In genomic region chr10:79056736-79057391, GRCh38 we compare ENCODE assay signal across 21 cellular contexts. TPM values are rescaled to one million over a fixed set of nuclear protein-coding genes. Genes with fewer than 3 reads are reported as not detected.
DNase-seq lines count a peak whose midpoint lies in the region; ATAC-seq and TF ChIP-seq lines count a peak whose summit lies in the region.
"Had no signal": no experiment of that assay in that cellular context is flagged by ENCODE, and none has a peak within 500 bp of the region (broad histone marks: within the 10 kb centered on the region; RNA-seq: fewer than 3 reads in every experiment).

No MANE protein-coding gene starts in this region.

- H3K4me3 ChIP-seq in RWPE2 (ENCODE audit: severe bottlenecking): no peak overlapping the region
- H3K4me3 ChIP-seq in mesenchymal stem cell (ENCODE audit: insufficient read depth in 1 of 2, low read depth in 1 of 2, low read length in 2 of 2): no peak overlapping the region

- no peaks in the 10 kb centered on the region for H3K79me1 ChIP-seq in mesenchymal stem cell (replicated peaks; ENCODE audit: low read length, poor library complexity, severe bottlenecking)

- intact Hi-C loops in left colon (cut with DNase I, micrococcal nuclease): no loop called here
- intact Hi-C loops in posterior vena cava (cut with DNase I): no loop called here

- no peak for ATAC-seq in RWPE2 (ENCODE audit: low read depth)
- ATAC-seq in left colon: no peak
- ATAC-seq in GM19452 (IDR thresholded peaks at IDR 0.05; ENCODE audit: unreplicated experiment): no peak
- no peak for ATAC-seq in HG03159 (IDR thresholded peaks at IDR 0.05; ENCODE audit: unreplicated experiment)
- ATAC-seq: activated CD4-positive, alpha-beta T cell treated with anti-CD3 and anti-CD28 coated beads for 36 hours; activated naive CD4-positive, alpha-beta T cell treated with anti-CD3 and anti-CD28 coated beads, Interleukin-2, amount 50 U/mL, for 72 hours; stimulated activated naive B cell treated with anti-CD40 and anti-IgM and Interleukin-4, amounts not matched to agents 10 μg/mL and 1 μg/mL and 100 μg/mL, for 72 hours; T-cell had no signal

- no peaks in the 10 kb centered on the region for H3K27me3 ChIP-seq in RWPE2 (ENCODE audit: insufficient read depth, poor library complexity, severe bottlenecking)
- H3K27me3 ChIP-seq in mesenchymal stem cell (ENCODE audit: control insufficient read depth in 1 of 2, insufficient read depth in 1 of 2, low read length in 2 of 2): peaks cover 8 to 20% of the 10 kb centered on the region in 2 experiments

- H3K4me1 ChIP-seq in RWPE2 (ENCODE audit: insufficient read depth, poor library complexity, severe bottlenecking) (no peaks in the 10 kb centered on the region), mesenchymal stem cell (ENCODE audit: control insufficient read depth, insufficient read depth, low read depth, low read length) (no peaks in the 10 kb centered on the region)
- H3K4me1 ChIP-seq: parathyroid adenoma had no signal

- no peak overlapping the region for H3K18ac ChIP-seq in mesenchymal stem cell (ENCODE audit: low read depth in 1 of 2, low read length in 2 of 2)

- H4K8ac ChIP-seq in mesenchymal stem cell (ENCODE audit: low read length): no peak overlapping the region

- no peak for TF ChIP-seq CTCF in RWPE2 (IDR thresholded peaks at IDR 0.05; ENCODE audit: poor library complexity, severe bottlenecking)

- no peaks in the 10 kb centered on the region for H3K36me3 ChIP-seq in RWPE2 (ENCODE audit: low read depth)
- no peaks in the 10 kb centered on the region for H3K36me3 ChIP-seq in mesenchymal stem cell (ENCODE audit: control insufficient read depth in 1 of 2, insufficient read depth in 2 of 2, low read depth in 1 of 2, low read length in 2 of 2)

- no peak overlapping the region for H3K23ac ChIP-seq in mesenchymal stem cell (ENCODE audit: low read length in 2 of 2)

- H3K27ac ChIP-seq in RWPE2 (ENCODE audit: poor library complexity, severe bottlenecking) (no peak overlapping the region), mesenchymal stem cell (ENCODE audit: low read length, poor library complexity, severe bottlenecking) (no peak overlapping the region)
- H3K27ac ChIP-seq: parathyroid adenoma had no signal

- no peak overlapping the region for H3K14ac ChIP-seq in mesenchymal stem cell (ENCODE audit: low read length in 2 of 2)

- no peak overlapping the region for H3K4me2 ChIP-seq in mesenchymal stem cell (ENCODE audit: low read length, poor library complexity, severe bottlenecking)

- no peak overlapping the region for H2BK5ac ChIP-seq in mesenchymal stem cell (ENCODE audit: low read depth, low read length, poor library complexity, severe bottlenecking)

- H2BK15ac ChIP-seq in mesenchymal stem cell (ENCODE audit: low read depth, poor library complexity, severe bottlenecking): no peak overlapping the region

- H2BK12ac ChIP-seq in mesenchymal stem cell (ENCODE audit: low read length in 2 of 2): no peak overlapping the region

- no peak overlapping the region for H2AFZ ChIP-seq in mesenchymal stem cell (ENCODE audit: low read depth, low read length)
- H2AFZ ChIP-seq: parathyroid adenoma had no signal

- no peaks in the 10 kb centered on the region for H3K9me3 ChIP-seq in RWPE2 (ENCODE audit: severe bottlenecking)
- H3K9me3 ChIP-seq in mesenchymal stem cell (ENCODE audit: control insufficient read depth, low read length): no peaks in the 10 kb centered on the region

- no peak overlapping the region for H2AK5ac ChIP-seq in mesenchymal stem cell (ENCODE audit: low read length, severe bottlenecking)

- H4K91ac ChIP-seq in mesenchymal stem cell (ENCODE audit: low read length): no peak overlapping the region

- H2BK120ac ChIP-seq in mesenchymal stem cell (ENCODE audit: low read depth, low read length): no peak overlapping the region

- H3K9ac ChIP-seq in mesenchymal stem cell (ENCODE audit: low read length): no peak overlapping the region
- H3K9ac ChIP-seq: parathyroid adenoma had no signal

- no peak overlapping the region for H3K4ac ChIP-seq in mesenchymal stem cell (ENCODE audit: low read depth in 1 of 2, low read length in 2 of 2)

- DNase-seq in ELF-1 (ENCODE audit: low read depth, low spot score) (peak; percentile 75), RWPE2 (ENCODE audit: low spot score) (peak; percentile 27), left colon (peak; percentile 6 to 22), posterior vena cava (ENCODE audit: low spot score) (peak; percentile 62), NOMO-1 treated with dmso at 0.1 percent for 144 hours (lab: John Stamatoyannopoulos, UW; ENCODE audit: unreplicated experiment) (no peak), mesenchymal stem cell (no peak)
- DNase-seq: activated CD4-positive, alpha-beta T cell treated with anti-CD3 and anti-CD28 coated beads for 36 hours; CD4-positive, CD25-positive, alpha-beta regulatory T cell; erythroblast; foreskin fibroblast; Karpas-422; naive B cell; NCI-H1694 treated with DMSO at 0.1 percent for 48 hours; NCI-H526 treated with DMSO at 0.1 percent for 48 hours; SHP77; stimulated activated naive B cell treated with anti-CD40 and anti-IgM and Interleukin-4, amounts not matched to agents 10 μg/mL and 1 μg/mL and 100 μg/mL, for 72 hours; T-cell had no signal

- WGBS in mesenchymal stem cell: 78% methylated on average over 13 of the region's 14 CpGs

RNA-seq across cellular contexts. Expression of gene ZMIZ1, which starts 11.9 kb away (rescaled TPM):
- total RNA-seq in left colon (10 to 100 TPM; 50.7 to 63.9 TPM), posterior vena cava (10 to 100 TPM; 61.5 to 62.6 TPM)
- polyA plus RNA-seq in mesenchymal stem cell (2013, experiment 1 of 2): 36.4 TPM
- polyA plus RNA-seq in mesenchymal stem cell (2013, experiment 2 of 2): 35.8 TPM

Comparison
In these comparisons a context has a peak if more than half of its experiments do, and no peak if none do; other contexts are left out.
1. DNase-seq: peak in ELF-1 (single experiment), RWPE2 (single experiment), left colon (2 of 2) and posterior vena cava (single experiment); none in NOMO-1 treated with dmso at 0.1 percent for 144 hours (single experiment) and mesenchymal stem cell (single experiment).